8 cellular contexts compared by ENCODE assay signal in genomic region chr19:17260842-17261325, GRCh38. TPM values are rescaled to one million over a fixed set of nuclear protein-coding genes. Genes with fewer than 3 reads are reported as not detected.
DNase-seq lines count a peak whose midpoint lies in the region; ATAC-seq and TF ChIP-seq lines count a peak whose summit lies in the region.

No MANE protein-coding gene starts in this region.

- H3K9me3 ChIP-seq in RWPE2 (ENCODE audit: severe bottlenecking), result no peaks in the 10 kb centered on the region
- H3K9me3 ChIP-seq in trophoblast cell (ENCODE audit: insufficient read depth, low read depth, low read length), result peaks cover 9% of the 10 kb centered on the region

- H4K12ac ChIP-seq in trophoblast cell (ENCODE audit: low read depth, low read length), result no peak overlapping the region

- ATAC-seq in GM21528 (IDR thresholded peaks at IDR 0.05; ENCODE audit: low FRiP score, unreplicated experiment) (peak; percentile 54), RWPE2 (ENCODE audit: low read depth) (peak; percentile 97)

- no peak overlapping the region for H3K9ac ChIP-seq in trophoblast cell (ENCODE audit: low read length)

- H3K4ac ChIP-seq in trophoblast cell (ENCODE audit: low read depth, low read length), result no peak overlapping the region

- H3K14ac ChIP-seq in trophoblast cell (ENCODE audit: low read length), result no peak overlapping the region

- H2AFZ ChIP-seq in trophoblast cell (ENCODE audit: insufficient read depth, low read length, poor library complexity), result peak overlapping the region; percentile 9

- H3K4me2 ChIP-seq in trophoblast cell (ENCODE audit: low read length), result no peak overlapping the region

- TF ChIP-seq CTCF in RWPE2 (IDR thresholded peaks at IDR 0.05; ENCODE audit: poor library complexity, severe bottlenecking), result peak; percentile 95

- H3K36me3 ChIP-seq in RWPE2 (ENCODE audit: low read depth) (no peaks in the 10 kb centered on the region), trophoblast cell (ENCODE audit: control insufficient read depth in 1 of 2, insufficient read depth in 2 of 2, low read length in 2 of 2) (peaks cover 8 to 11% of the 10 kb centered on the region in 2 experiments)

- no CpG with 5 or more reads among the region's 15 CpGs for WGBS in trophoblast cell (ENCODE audit: extremely low coverage, insufficient coverage, insufficient read length)

- peaks cover 21% of the 10 kb centered on the region for H3K79me1 ChIP-seq in trophoblast cell (ENCODE audit: low read length)

- no peak overlapping the region for H2BK12ac ChIP-seq in trophoblast cell (ENCODE audit: low read length)

- no peak overlapping the region for H2BK120ac ChIP-seq in trophoblast cell (ENCODE audit: insufficient read depth, low read length, poor library complexity)

- H3K27me3 ChIP-seq in RWPE2 (ENCODE audit: insufficient read depth, poor library complexity, severe bottlenecking) (no peaks in the 10 kb centered on the region), trophoblast cell (ENCODE audit: insufficient read depth, low read length) (no peaks in the 10 kb centered on the region)

- H3K23ac ChIP-seq in trophoblast cell (ENCODE audit: low read length), result no peak overlapping the region

- no peak overlapping the region for H3K27ac ChIP-seq in RWPE2 (ENCODE audit: poor library complexity, severe bottlenecking)
- H3K27ac ChIP-seq in trophoblast cell (ENCODE audit: low read depth, low read length), result no peak overlapping the region

- peak; percentile 85 for DNase-seq in COLO829 (ENCODE audit: low spot score)
- peak; percentile 88 for DNase-seq in LoVo (ENCODE audit: low spot score)
- no peak for DNase-seq in RWPE2 (ENCODE audit: low spot score)
- peak; percentile 83 to 91 for DNase-seq in activated T-helper 1 cell treated with anti-CD3 and anti-CD28 coated beads, Interleukin-2, amount 50 U/mL, for 16 hours (ENCODE audit: low read depth in 1 of 2, low spot score in 1 of 2)
- DNase-seq in foreskin melanocyte, result peak; percentile 52
- DNase-seq in trophoblast cell, result peak; percentile 88 to 96
- DNase-seq in ureter (ENCODE audit: low spot score), result peak; percentile 84

- H4K91ac ChIP-seq in trophoblast cell (ENCODE audit: low read depth, low read length), result no peak overlapping the region

- no peak overlapping the region for H3K18ac ChIP-seq in trophoblast cell (ENCODE audit: low read length)

- no peak overlapping the region for H2BK5ac ChIP-seq in trophoblast cell (ENCODE audit: low read depth, low read length, poor library complexity)

- H4K8ac ChIP-seq in trophoblast cell (ENCODE audit: low read depth, low read length), result no peak overlapping the region

- H3K4me3 ChIP-seq in RWPE2 (ENCODE audit: severe bottlenecking), result no peak overlapping the region
- no peak overlapping the region for H3K4me3 ChIP-seq in trophoblast cell (ENCODE audit: low read depth, low read length)

- no peaks in the 10 kb centered on the region for H3K4me1 ChIP-seq in RWPE2 (ENCODE audit: insufficient read depth, poor library complexity, severe bottlenecking)
- peaks cover 9 to 13% of the 10 kb centered on the region in 2 experiments for H3K4me1 ChIP-seq in trophoblast cell (ENCODE audit: control insufficient read depth in 1 of 2, insufficient read depth in 2 of 2, low read length in 2 of 2)

- H3K79me2 ChIP-seq in trophoblast cell (ENCODE audit: control insufficient read depth, insufficient read depth, low read length, poor library complexity), result no peaks in the 10 kb centered on the region

- no peak overlapping the region for H2AK5ac ChIP-seq in trophoblast cell (ENCODE audit: low read length)

RNA-seq across cellular contexts. Expression of gene USHBP1, which starts 3.7 kb away (rescaled TPM):
- 1.4 and 2.2 TPM in 2 replicates for polyA plus RNA-seq in trophoblast cell (2013)
- 7.2 TPM for total RNA-seq in ureter

RNA-seq across cellular contexts. Expression of gene BABAM1, which starts 6.4 kb away (rescaled TPM):
- 139 and 141 TPM in 2 replicates for polyA plus RNA-seq in trophoblast cell (2013)
- 67.7 TPM for total RNA-seq in ureter

RNA-seq across cellular contexts. Expression of gene NR2F6, which starts 15.2 kb away (rescaled TPM):
- polyA plus RNA-seq in trophoblast cell (2013), result 205 and 221 TPM in 2 replicates
- total RNA-seq in ureter, result 72.1 TPM

RNA-seq across cellular contexts. Expression of gene ANKLE1, which starts 20.8 kb away (rescaled TPM):
- 1.0 and 1.1 TPM in 2 replicates for polyA plus RNA-seq in trophoblast cell (2013)
- 0.23 TPM for total RNA-seq in ureter

RNA-seq across cellular contexts. Expression of gene OCEL1, which starts 34.9 kb away (rescaled TPM):
- polyA plus RNA-seq in trophoblast cell (2013), result 41.5 and 44.6 TPM in 2 replicates
- 21.9 TPM for total RNA-seq in ureter
